ENCODE assay signal across 1 cellular context in the genomic region with DNA sequence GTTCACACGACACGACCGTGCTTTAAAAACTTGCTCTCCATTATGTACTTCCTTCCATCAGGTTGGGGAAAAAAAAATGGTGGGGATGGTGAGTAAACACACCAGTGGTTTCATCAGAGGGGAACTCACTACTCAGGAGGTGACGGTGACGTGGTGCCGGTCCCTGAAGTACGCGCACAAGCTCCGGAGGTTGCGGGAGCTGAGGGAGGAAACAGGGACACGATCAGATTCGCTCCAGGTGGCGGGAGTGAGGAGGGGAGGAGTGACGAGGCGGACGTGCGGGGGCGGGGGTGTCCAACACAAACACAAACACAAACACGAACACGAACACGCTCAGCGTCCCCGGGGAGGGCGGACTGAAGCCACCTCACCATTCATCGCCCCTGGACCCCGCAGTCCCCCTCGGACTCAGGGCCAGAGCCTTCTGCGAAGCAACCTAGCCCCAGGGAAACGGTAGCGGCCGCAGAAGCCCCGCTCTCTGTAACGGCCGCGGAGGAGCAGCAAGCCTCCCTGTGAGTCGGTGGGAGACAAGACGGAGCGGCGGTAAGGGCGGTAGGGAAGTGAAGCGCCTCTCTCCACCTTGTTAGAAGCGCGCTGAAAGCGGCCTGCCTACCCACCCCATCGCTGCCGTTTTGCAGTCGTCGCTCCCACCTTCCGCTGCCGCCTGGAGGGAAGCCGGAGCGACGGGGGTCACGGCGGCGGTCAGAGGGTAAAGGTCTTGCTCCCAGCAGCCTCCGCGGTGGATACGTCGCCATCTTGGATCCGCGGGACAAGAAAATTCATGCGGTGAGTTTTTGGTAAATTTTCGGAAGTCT.
A peak's percentile ranks its signal among the peaks of the same experiment; 100 is the strongest.
TF ChIP-seq lines count a peak whose summit lies in the region.

A gene with protein sequence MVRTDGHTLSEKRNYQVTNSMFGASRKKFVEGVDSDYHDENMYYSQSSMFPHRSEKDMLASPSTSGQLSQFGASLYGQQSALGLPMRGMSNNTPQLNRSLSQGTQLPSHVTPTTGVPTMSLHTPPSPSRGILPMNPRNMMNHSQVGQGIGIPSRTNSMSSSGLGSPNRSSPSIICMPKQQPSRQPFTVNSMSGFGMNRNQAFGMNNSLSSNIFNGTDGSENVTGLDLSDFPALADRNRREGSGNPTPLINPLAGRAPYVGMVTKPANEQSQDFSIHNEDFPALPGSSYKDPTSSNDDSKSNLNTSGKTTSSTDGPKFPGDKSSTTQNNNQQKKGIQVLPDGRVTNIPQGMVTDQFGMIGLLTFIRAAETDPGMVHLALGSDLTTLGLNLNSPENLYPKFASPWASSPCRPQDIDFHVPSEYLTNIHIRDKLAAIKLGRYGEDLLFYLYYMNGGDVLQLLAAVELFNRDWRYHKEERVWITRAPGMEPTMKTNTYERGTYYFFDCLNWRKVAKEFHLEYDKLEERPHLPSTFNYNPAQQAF (plus strand): TSS at position 739 of the 815 bp plus-strand sequence. CDS start 34,794 bp downstream, outside the sequence.

TF ChIP-seq in HepG2, 621 proteins besides CTCF, POLR2A, EP300 and RAD21 (continued from another document):
- TF ChIP-seq, protein P1, sequence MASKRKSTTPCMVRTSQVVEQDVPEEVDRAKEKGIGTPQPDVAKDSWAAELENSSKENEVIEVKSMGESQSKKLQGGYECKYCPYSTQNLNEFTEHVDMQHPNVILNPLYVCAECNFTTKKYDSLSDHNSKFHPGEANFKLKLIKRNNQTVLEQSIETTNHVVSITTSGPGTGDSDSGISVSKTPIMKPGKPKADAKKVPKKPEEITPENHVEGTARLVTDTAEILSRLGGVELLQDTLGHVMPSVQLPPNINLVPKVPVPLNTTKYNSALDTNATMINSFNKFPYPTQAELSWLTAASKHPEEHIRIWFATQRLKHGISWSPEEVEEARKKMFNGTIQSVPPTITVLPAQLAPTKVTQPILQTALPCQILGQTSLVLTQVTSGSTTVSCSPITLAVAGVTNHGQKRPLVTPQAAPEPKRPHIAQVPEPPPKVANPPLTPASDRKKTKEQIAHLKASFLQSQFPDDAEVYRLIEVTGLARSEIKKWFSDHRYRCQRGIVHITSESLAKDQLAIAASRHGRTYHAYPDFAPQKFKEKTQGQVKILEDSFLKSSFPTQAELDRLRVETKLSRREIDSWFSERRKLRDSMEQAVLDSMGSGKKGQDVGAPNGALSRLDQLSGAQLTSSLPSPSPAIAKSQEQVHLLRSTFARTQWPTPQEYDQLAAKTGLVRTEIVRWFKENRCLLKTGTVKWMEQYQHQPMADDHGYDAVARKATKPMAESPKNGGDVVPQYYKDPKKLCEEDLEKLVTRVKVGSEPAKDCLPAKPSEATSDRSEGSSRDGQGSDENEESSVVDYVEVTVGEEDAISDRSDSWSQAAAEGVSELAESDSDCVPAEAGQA (IDR thresholded peaks at IDR 0.05; ENCODE audit: low read depth) = peak; percentile 88
- TF ChIP-seq, protein P1 (CRISPR knock-in tag; IDR thresholded peaks at IDR 0.05; ENCODE audit: borderline replicate concordance) = peak; percentile 45; the same call in 1 of the 2 replicates
- TF ChIP-seq ZNF460 (CRISPR knock-in tag; IDR thresholded peaks at IDR 0.05; ENCODE audit: borderline replicate concordance) (no peak), KAT7 (CRISPR knock-in tag; IDR thresholded peaks at IDR 0.05; ENCODE audit: borderline replicate concordance) (peak; percentile 38; the same call in 1 of the 2 replicates), JUND (CRISPR knock-in tag; IDR thresholded peaks at IDR 0.05) (no peak), NCOR1 (IDR thresholded peaks at IDR 0.05; ENCODE audit: borderline replicate concordance, low read length) (no peak; the same call in 1 of the 2 replicates), GATA4 (IDR thresholded peaks at IDR 0.05; ENCODE audit: borderline replicate concordance, low read depth) (no peak; the same call in 1 of the 2 replicates), NR2F6 (IDR thresholded peaks at IDR 0.05) (peak; percentile 94), NR2F6 (CRISPR knock-in tag; IDR thresholded peaks at IDR 0.05) (peak; percentile 97), GATAD1 (CRISPR knock-in tag; IDR thresholded peaks at IDR 0.05) (peak; percentile 89), TGIF2 (CRISPR knock-in tag; IDR thresholded peaks at IDR 0.05) (peak; percentile 70), ZNF282 (IDR thresholded peaks at IDR 0.05; ENCODE audit: partially characterized antibody) (no peak), SMAD1 (CRISPR knock-in tag; IDR thresholded peaks at IDR 0.05; ENCODE audit: borderline replicate concordance, low read depth) (peak; percentile 96; the same call in 1 of the 2 replicates), ZNF44 (CRISPR knock-in tag; IDR thresholded peaks at IDR 0.05) (0 out of 2 replicates have a peak, but pooled peaks have one; percentile 47), KLF15 (CRISPR knock-in tag; IDR thresholded peaks at IDR 0.05; ENCODE audit: borderline replicate concordance) (no peak), JARID2 (CRISPR knock-in tag; IDR thresholded peaks at IDR 0.05; ENCODE audit: insufficient replicate concordance) (no peak), FLYWCH1 (CRISPR knock-in tag; IDR thresholded peaks at IDR 0.05) (no peak), KDM3A (CRISPR knock-in tag; IDR thresholded peaks at IDR 0.05; ENCODE audit: low read depth) (no peak), FOXP1 (IDR thresholded peaks at IDR 0.05) (no peak), FOXP1 (CRISPR knock-in tag; IDR thresholded peaks at IDR 0.05) (peak; percentile 72), ZNF724P (CRISPR knock-in tag; IDR thresholded peaks at IDR 0.05; ENCODE audit: borderline replicate concordance) (0 out of 2 replicates have a peak, but pooled peaks have one; percentile 43), PTBP1 (IDR thresholded peaks at IDR 0.05; ENCODE audit: low read depth, low read length, poor library complexity, severe bottlenecking) (peak; percentile 94), SALL1 (CRISPR knock-in tag; IDR thresholded peaks at IDR 0.05) (peak; percentile 73), ZBTB38 (CRISPR knock-in tag; IDR thresholded peaks at IDR 0.05) (0 out of 2 replicates have a peak, but pooled peaks have one; percentile 13), SALL2 (CRISPR knock-in tag; IDR thresholded peaks at IDR 0.05) (peak; percentile 53; the same call in 1 of the 2 replicates)
- TF ChIP-seq, protein P2, sequence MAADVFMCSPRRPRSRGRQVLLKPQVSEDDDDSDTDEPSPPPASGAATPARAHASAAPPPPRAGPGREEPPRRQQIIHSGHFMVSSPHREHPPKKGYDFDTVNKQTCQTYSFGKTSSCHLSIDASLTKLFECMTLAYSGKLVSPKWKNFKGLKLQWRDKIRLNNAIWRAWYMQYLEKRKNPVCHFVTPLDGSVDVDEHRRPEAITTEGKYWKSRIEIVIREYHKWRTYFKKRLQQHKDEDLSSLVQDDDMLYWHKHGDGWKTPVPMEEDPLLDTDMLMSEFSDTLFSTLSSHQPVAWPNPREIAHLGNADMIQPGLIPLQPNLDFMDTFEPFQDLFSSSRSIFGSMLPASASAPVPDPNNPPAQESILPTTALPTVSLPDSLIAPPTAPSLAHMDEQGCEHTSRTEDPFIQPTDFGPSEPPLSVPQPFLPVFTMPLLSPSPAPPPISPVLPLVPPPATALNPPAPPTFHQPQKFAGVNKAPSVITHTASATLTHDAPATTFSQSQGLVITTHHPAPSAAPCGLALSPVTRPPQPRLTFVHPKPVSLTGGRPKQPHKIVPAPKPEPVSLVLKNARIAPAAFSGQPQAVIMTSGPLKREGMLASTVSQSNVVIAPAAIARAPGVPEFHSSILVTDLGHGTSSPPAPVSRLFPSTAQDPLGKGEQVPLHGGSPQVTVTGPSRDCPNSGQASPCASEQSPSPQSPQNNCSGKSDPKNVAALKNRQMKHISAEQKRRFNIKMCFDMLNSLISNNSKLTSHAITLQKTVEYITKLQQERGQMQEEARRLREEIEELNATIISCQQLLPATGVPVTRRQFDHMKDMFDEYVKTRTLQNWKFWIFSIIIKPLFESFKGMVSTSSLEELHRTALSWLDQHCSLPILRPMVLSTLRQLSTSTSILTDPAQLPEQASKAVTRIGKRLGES (CRISPR knock-in tag; IDR thresholded peaks at IDR 0.05; ENCODE audit: borderline replicate concordance) = no peak
- TF ChIP-seq, protein P3, sequence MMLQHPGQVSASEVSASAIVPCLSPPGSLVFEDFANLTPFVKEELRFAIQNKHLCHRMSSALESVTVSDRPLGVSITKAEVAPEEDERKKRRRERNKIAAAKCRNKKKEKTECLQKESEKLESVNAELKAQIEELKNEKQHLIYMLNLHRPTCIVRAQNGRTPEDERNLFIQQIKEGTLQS (CRISPR knock-in tag; IDR thresholded peaks at IDR 0.05) = no peak; the same call in 1 of the 2 replicates
- TF ChIP-seq, protein P4, sequence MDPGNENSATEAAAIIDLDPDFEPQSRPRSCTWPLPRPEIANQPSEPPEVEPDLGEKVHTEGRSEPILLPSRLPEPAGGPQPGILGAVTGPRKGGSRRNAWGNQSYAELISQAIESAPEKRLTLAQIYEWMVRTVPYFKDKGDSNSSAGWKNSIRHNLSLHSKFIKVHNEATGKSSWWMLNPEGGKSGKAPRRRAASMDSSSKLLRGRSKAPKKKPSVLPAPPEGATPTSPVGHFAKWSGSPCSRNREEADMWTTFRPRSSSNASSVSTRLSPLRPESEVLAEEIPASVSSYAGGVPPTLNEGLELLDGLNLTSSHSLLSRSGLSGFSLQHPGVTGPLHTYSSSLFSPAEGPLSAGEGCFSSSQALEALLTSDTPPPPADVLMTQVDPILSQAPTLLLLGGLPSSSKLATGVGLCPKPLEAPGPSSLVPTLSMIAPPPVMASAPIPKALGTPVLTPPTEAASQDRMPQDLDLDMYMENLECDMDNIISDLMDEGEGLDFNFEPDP (CRISPR knock-in tag; conservative IDR thresholded peaks at IDR 0.05) = no peak
- TF ChIP-seq, protein P5, sequence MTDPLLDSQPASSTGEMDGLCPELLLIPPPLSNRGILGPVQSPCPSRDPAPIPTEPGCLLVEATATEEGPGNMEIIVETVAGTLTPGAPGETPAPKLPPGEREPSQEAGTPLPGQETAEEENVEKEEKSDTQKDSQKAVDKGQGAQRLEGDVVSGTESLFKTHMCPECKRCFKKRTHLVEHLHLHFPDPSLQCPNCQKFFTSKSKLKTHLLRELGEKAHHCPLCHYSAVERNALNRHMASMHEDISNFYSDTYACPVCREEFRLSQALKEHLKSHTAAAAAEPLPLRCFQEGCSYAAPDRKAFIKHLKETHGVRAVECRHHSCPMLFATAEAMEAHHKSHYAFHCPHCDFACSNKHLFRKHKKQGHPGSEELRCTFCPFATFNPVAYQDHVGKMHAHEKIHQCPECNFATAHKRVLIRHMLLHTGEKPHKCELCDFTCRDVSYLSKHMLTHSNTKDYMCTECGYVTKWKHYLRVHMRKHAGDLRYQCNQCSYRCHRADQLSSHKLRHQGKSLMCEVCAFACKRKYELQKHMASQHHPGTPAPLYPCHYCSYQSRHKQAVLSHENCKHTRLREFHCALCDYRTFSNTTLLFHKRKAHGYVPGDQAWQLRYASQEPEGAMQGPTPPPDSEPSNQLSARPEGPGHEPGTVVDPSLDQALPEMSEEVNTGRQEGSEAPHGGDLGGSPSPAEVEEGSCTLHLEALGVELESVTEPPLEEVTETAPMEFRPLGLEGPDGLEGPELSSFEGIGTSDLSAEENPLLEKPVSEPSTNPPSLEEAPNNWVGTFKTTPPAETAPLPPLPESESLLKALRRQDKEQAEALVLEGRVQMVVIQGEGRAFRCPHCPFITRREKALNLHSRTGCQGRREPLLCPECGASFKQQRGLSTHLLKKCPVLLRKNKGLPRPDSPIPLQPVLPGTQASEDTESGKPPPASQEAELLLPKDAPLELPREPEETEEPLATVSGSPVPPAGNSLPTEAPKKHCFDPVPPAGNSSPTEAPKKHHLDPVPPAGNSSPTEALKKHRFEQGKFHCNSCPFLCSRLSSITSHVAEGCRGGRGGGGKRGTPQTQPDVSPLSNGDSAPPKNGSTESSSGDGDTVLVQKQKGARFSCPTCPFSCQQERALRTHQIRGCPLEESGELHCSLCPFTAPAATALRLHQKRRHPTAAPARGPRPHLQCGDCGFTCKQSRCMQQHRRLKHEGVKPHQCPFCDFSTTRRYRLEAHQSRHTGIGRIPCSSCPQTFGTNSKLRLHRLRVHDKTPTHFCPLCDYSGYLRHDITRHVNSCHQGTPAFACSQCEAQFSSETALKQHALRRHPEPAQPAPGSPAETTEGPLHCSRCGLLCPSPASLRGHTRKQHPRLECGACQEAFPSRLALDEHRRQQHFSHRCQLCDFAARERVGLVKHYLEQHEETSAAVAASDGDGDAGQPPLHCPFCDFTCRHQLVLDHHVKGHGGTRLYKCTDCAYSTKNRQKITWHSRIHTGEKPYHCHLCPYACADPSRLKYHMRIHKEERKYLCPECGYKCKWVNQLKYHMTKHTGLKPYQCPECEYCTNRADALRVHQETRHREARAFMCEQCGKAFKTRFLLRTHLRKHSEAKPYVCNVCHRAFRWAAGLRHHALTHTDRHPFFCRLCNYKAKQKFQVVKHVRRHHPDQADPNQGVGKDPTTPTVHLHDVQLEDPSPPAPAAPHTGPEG (CRISPR knock-in tag; IDR thresholded peaks at IDR 0.05) = peak; percentile 12; the same call in 1 of the 2 replicates
